36 cellular contexts compared by ENCODE assay signal in the genomic region with DNA sequence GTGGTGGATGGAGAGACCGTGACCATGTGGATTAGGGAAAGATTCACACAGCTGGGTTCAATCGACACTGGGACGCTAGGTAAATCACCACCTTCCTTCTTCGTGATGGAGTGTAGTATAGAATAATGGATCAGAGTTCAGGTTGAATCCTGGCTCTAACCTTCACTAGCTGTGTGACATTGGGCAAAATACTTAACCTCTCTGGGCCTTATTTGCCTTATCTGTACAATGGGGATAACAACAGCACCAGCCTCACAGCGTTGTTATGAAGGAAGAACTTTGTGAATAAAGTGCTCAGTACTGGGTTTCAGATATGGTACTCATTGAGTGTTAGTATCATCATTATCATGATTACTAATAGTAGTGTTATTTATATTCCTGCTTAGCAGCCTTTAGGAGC.
"Had no signal": no experiment of that assay in that cellular context is flagged by ENCODE, and none has a peak within 500 bp of the region (broad histone marks: within the 10 kb centered on the region; RNA-seq: fewer than 3 reads in every experiment).

No MANE protein-coding gene starts in this region.

- H3K36me3 ChIP-seq: MG63 had no signal

- H3K9me3 ChIP-seq: MG63 had no signal

- H3K4me3 ChIP-seq: MG63 had no signal

- H3K27me3 ChIP-seq: MG63 had no signal

- DNase-seq: MG63, MM.1S, MV-4-11, NCI-H1048, NCI-H1092, NCI-H1092 treated with DMSO at 0.1 percent for 48 hours, NCI-H1105, NCI-H1105 treated with DMSO at 0.1 percent for 48 hours, NCI-H1417, NCI-H1417 treated with DMSO at 0.1 percent for 48 hours, NCI-H1436, NCI-H1436 treated with DMSO at 0.1 percent for 48 hours, NCI-H146, NCI-H1694, NCI-H1694 treated with DMSO at 0.1 percent for 48 hours, NCI-H187, NCI-H187 treated with DMSO at 0.1 percent for 48 hours, NCI-H1930, NCI-H2029, NCI-H2029 treated with DMSO at 0.1 percent for 48 hours, NCI-H2081, NCI-H2081 treated with DMSO at 0.1 percent for 48 hours, NCI-H2107, NCI-H2171, NCI-H2171 treated with DMSO at 0.1 percent for 48 hours, NCI-H2227 treated with DMSO at 0.1 percent for 48 hours, NCI-H226, NCI-H345, NCI-H446, NCI-H446 treated with DMSO at 0.1 percent for 48 hours, NCI-H510A, NCI-H510A treated with DMSO at 0.1 percent for 48 hours, NCI-H524, NCI-H524 treated with DMSO at 0.1 percent for 48 hours, NCI-H526, NCI-H526 treated with DMSO at 0.1 percent for 48 hours had no signal
